26 cellular contexts compared by ENCODE assay signal in the genomic region with DNA sequence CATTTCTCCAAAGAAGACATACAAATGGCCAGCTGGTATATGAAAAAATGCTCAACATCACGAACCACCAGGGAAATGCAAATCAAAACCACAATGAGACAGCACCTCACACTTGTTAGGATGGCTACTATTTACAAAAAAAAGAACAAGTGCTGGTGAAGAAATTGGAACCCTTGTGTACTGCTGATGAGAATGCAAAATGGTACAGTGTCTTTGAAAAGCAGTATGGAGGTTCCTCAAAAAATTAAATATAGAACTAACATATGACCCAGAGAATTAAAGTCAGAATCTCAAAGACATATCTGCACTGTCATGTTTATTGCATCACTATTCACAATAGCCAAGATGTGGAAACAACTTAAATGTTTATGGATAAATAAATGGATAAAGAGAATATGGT. TPM values are rescaled to one million over a fixed set of nuclear protein-coding genes. Genes with fewer than 3 reads are reported as not detected.
DNase-seq lines count a peak whose midpoint lies in the region; ATAC-seq, FAIRE-seq and TF ChIP-seq lines count a peak whose summit lies in the region.
"Had no signal": no experiment of that assay in that cellular context is flagged by ENCODE, and none has a peak within 500 bp of the region (broad histone marks: within the 10 kb centered on the region; RNA-seq: fewer than 3 reads in every experiment).

No MANE protein-coding gene starts in this region.

- no peak for TF ChIP-seq RAD21 in IMR-90 (IDR thresholded peaks at IDR 0.05; ENCODE audit: low read length)

- H3K27ac Mint-ChIP-seq in astrocyte (ENCODE audit: unreplicated experiment), result no peak overlapping the region
- H3K27ac Mint-ChIP-seq: CD4-positive, alpha-beta memory T cell had no signal

- H3K9me3 ChIP-seq in IMR-90 (ENCODE audit: control insufficient read depth, insufficient read depth, low read length) (no peaks in the 10 kb centered on the region), astrocyte (ENCODE audit: insufficient read depth, low read depth, low read length) (no peaks in the 10 kb centered on the region), adrenal gland (replicated peaks in 1 of 3) (no peaks in the 10 kb centered on the region)
- H3K9me3 ChIP-seq: BE2C, HAP-1 had no signal

- no peak overlapping the region for H3K56ac ChIP-seq in IMR-90 (ENCODE audit: extremely low read depth, insufficient read depth, low read length)

- H3K4me3 ChIP-seq in IMR-90 (ENCODE audit: insufficient read depth, low read depth, low read length), result no peak overlapping the region
- no peak overlapping the region for H3K4me3 ChIP-seq in astrocyte (ENCODE audit: insufficient read depth, low read depth, low read length)
- no peak overlapping the region for H3K4me3 ChIP-seq in adrenal gland
- H3K4me3 ChIP-seq: GM23248, HAP-1 had no signal

- H3K4me1 ChIP-seq in IMR-90 (ENCODE audit: control insufficient read depth, insufficient read depth, low read length) (no peaks in the 10 kb centered on the region), astrocyte (ENCODE audit: insufficient read depth, low read length) (no peaks in the 10 kb centered on the region), adrenal gland (replicated peaks in 1 of 2) (no peaks in the 10 kb centered on the region)
- H3K4me1 ChIP-seq: BE2C, HAP-1 had no signal

- no peaks in the 10 kb centered on the region for H3K36me3 Mint-ChIP-seq in astrocyte (ENCODE audit: low read depth, unreplicated experiment)
- H3K36me3 Mint-ChIP-seq: CD4-positive, alpha-beta memory T cell had no signal

- no peak overlapping the region for H3K23ac ChIP-seq in IMR-90 (ENCODE audit: low read depth, low read length)

- H3K4me1 Mint-ChIP-seq in astrocyte (ENCODE audit: low read depth, unreplicated experiment), result no peaks in the 10 kb centered on the region
- H3K4me1 Mint-ChIP-seq: CD4-positive, alpha-beta memory T cell had no signal

- peak; percentile 6 for DNase-seq in NOMO-1 treated with DMSO at 0.1 percent for 48 hours (lab: John Stamatoyannopoulos, UW; ENCODE audit: unreplicated experiment)
- DNase-seq in NOMO-1 treated with dmso at 0.1 percent for 144 hours (lab: John Stamatoyannopoulos, UW; ENCODE audit: unreplicated experiment), result no peak
- no peak for DNase-seq in IMR-90
- DNase-seq in astrocyte (ENCODE audit: low read depth), result no peak
- DNase-seq in RWPE1 (ENCODE audit: low spot score), result no peak
- DNase-seq in adrenal gland, result no peak
- DNase-seq in Kasumi-1 (lab: John Stamatoyannopoulos, UW), result no peak
- DNase-seq: BE2C; CD4-positive, alpha-beta memory T cell; DMS153; GDM1; GM23248; KG1; NCI-H1417; NCI-H187; NCI-H2107; NCI-H510A; Right ventricle myocardium superior; SW 1271; T-helper 2 cell had no signal

- no peak for TF ChIP-seq POLR2A in IMR-90 (IDR thresholded peaks at IDR 0.05; ENCODE audit: low read depth, low read length)
- TF ChIP-seq POLR2A in adrenal gland (IDR thresholded peaks at IDR 0.05), result no peak

- H3K79me1 ChIP-seq in IMR-90 (ENCODE audit: low read depth in 1 of 2, low read length in 2 of 2), result no peaks in the 10 kb centered on the region

- H3K4ac ChIP-seq in IMR-90 (ENCODE audit: low read depth, low read length), result no peak overlapping the region

- POLR2A ChIA-PET in IMR-90 (lab: Charles Lee; ENCODE audit: unreplicated experiment) (no interaction called here), RWPE1 (lab: Yijun Ruan, JAX; ENCODE audit: low non-redundant PET) (no interaction called here)

- no peak for ATAC-seq in IMR-90 (ENCODE audit: low read depth)

- H2BK20ac ChIP-seq in IMR-90 (ENCODE audit: low read depth, low read length), result no peak overlapping the region

- H3K4me2 ChIP-seq in IMR-90 (ENCODE audit: low read depth, low read length), result no peak overlapping the region
- no peak overlapping the region for H3K4me2 ChIP-seq in astrocyte (ENCODE audit: low read length)

- BruUV-seq in IMR-90 (replicated peaks; lab: Mats Ljungman, UMichigan), result no TSS peak

- H2AK9ac ChIP-seq in IMR-90 (replicated peaks; ENCODE audit: low read depth, low read length, poor library complexity), result no peak overlapping the region

- CTCF ChIA-PET in IMR-90 (lab: Yijun Ruan, JAX), result no interaction called here
- CTCF ChIA-PET in RWPE1 (lab: Yijun Ruan, JAX), result no interaction called here

- no peak overlapping the region for H3K9ac ChIP-seq in IMR-90 (ENCODE audit: low read depth, low read length)
- H3K9ac ChIP-seq in astrocyte (ENCODE audit: low read length), result no peak overlapping the region
- H3K9ac ChIP-seq: GM23248 had no signal

- dilution Hi-C loops in IMR-90 (cut with HindIII; ENCODE audit: low sequenced_read_pairs, unreplicated experiment), result no loop called here

- H2BK15ac ChIP-seq in IMR-90 (ENCODE audit: low read depth, low read length), result no peak overlapping the region

- H2AK5ac ChIP-seq in IMR-90 (ENCODE audit: low read depth, low read length), result no peak overlapping the region

- in situ Hi-C loops in IMR-90 (cut with MboI; ENCODE audit: low sequenced_read_pairs), result no loop called here

- no peaks in the 10 kb centered on the region for H3K9me1 ChIP-seq in IMR-90 (ENCODE audit: insufficient read depth, low read length)

- no peak overlapping the region for H2BK5ac ChIP-seq in IMR-90 (ENCODE audit: low read depth, low read length, poor library complexity, severe bottlenecking)

- peak; percentile 86 for FAIRE-seq in astrocyte (lab: Jason Lieb, UNC)
- FAIRE-seq: GM12892, RCC 7860 had no signal

- H3K27ac ChIP-seq in IMR-90 (ENCODE audit: insufficient read depth, low read length) (no peak overlapping the region), astrocyte (ENCODE audit: low read depth, low read length) (no peak overlapping the region), RWPE1 (no peak overlapping the region), adrenal gland (no peak overlapping the region)
- H3K27ac ChIP-seq: GM23248 had no signal

- intact Hi-C loops in IMR-90 (cut with micrococcal nuclease), result no loop called here
- intact Hi-C loops in adrenal gland (cut with DNase I), result no loop called here

- WGBS in IMR-90 (ENCODE audit: extremely low coverage in 2 of 2, insufficient read length in 1 of 2), 2 experiments, result no CpG with 5 or more reads among the region's 1 CpG
- WGBS in adrenal gland, 4 donors, result 29 to 72% (median 62%) methylated on average over 1 of the region's 1 CpG

- H4K91ac ChIP-seq in IMR-90 (ENCODE audit: insufficient read depth, low read depth, low read length), result no peak overlapping the region

- no peak for TF ChIP-seq CTCF in IMR-90 (conservative IDR thresholded peaks at IDR 0.05; ENCODE audit: low read depth, low read length)
- no peak for TF ChIP-seq CTCF in astrocyte (IDR thresholded peaks at IDR 0.05; ENCODE audit: insufficient read depth, low read depth, low read length)
- no peak for TF ChIP-seq CTCF in RWPE1 (conservative IDR thresholded peaks at IDR 0.05; ENCODE audit: low read depth)
- no peak for TF ChIP-seq CTCF in adrenal gland (IDR thresholded peaks at IDR 0.05)

- H3K36me3 ChIP-seq in IMR-90 (ENCODE audit: control insufficient read depth, insufficient read depth, low read length) (no peaks in the 10 kb centered on the region), astrocyte (ENCODE audit: insufficient read depth, low read length) (no peaks in the 10 kb centered on the region), adrenal gland (replicated peaks in 1 of 2) (no peaks in the 10 kb centered on the region)
- H3K36me3 ChIP-seq: BE2C, HAP-1 had no signal

- H3K27me3 ChIP-seq in IMR-90 (ENCODE audit: control insufficient read depth, insufficient read depth, low read length) (peaks cover 8% of the 10 kb centered on the region), astrocyte (ENCODE audit: insufficient read depth, low read length) (no peaks in the 10 kb centered on the region), adrenal gland (peaks cover 12% of the 10 kb centered on the region)
- H3K27me3 ChIP-seq: BE2C had no signal

- H3K14ac ChIP-seq in IMR-90 (replicated peaks; ENCODE audit: low read depth, low read length), result no peak overlapping the region

- H2AFZ ChIP-seq in IMR-90 (replicated peaks; ENCODE audit: low read length, poor library complexity) (no peak overlapping the region), astrocyte (ENCODE audit: low read depth, low read length) (no peak overlapping the region)
- H2AFZ ChIP-seq: GM23248 had no signal

- no peak overlapping the region for H4K8ac ChIP-seq in IMR-90 (ENCODE audit: low read depth in 2 of 2, low read length in 2 of 2)

- no peaks in the 10 kb centered on the region for H3K79me2 ChIP-seq in astrocyte (ENCODE audit: insufficient read depth, low read length)

- peaks cover 9% of the 10 kb centered on the region for H3K9me3 Mint-ChIP-seq in astrocyte (ENCODE audit: unreplicated experiment)
- H3K9me3 Mint-ChIP-seq: CD4-positive, alpha-beta memory T cell had no signal

- no peaks in the 10 kb centered on the region for H4K20me1 ChIP-seq in IMR-90 (ENCODE audit: insufficient read depth, low read length)
- no peaks in the 10 kb centered on the region for H4K20me1 ChIP-seq in astrocyte (ENCODE audit: insufficient read depth, low read length)

- H3K27me3 Mint-ChIP-seq in astrocyte (ENCODE audit: low read depth, unreplicated experiment), result peaks cover 3% of the 10 kb centered on the region

- no peak overlapping the region for H2BK120ac ChIP-seq in IMR-90 (ENCODE audit: low read depth, low read length)

- H3K4me3 Mint-ChIP-seq in astrocyte (ENCODE audit: unreplicated experiment), result no peak overlapping the region
- H3K4me3 Mint-ChIP-seq: CD4-positive, alpha-beta memory T cell had no signal

- H3K18ac ChIP-seq in IMR-90 (ENCODE audit: low read depth, low read length), result no peak overlapping the region

- no peak overlapping the region for H4K5ac ChIP-seq in IMR-90 (ENCODE audit: low read depth, low read length)

TF ChIP-seq in IMR-90, 13 proteins besides CTCF, POLR2A, EP300 and RAD21:
- TF ChIP-seq MAZ (IDR thresholded peaks at IDR 0.05; ENCODE audit: borderline replicate concordance, low read depth, low read length) (no peak), FOS (IDR thresholded peaks at IDR 0.05; ENCODE audit: low read depth, low read length) (no peak), CEBPB (IDR thresholded peaks at IDR 0.05; ENCODE audit: low read depth, low read length) (peak; percentile 18; the same call in 1 of the 2 replicates), SMC3 (IDR thresholded peaks at IDR 0.05; ENCODE audit: low read depth, low read length) (no peak)

RNA-seq across cellular contexts. Expression of gene PAGE4, which starts 20.9 kb away (rescaled TPM):
- total RNA-seq in IMR-90 (2012; rRNA removed) (not detected in 2 replicates), astrocyte (not detected in 2 replicates), adrenal gland (1 to 10 TPM in 2 of 8 donors, under 1 TPM in 1, not detected in 5; 0.83 to 3.9 (median 1.3) TPM)
- polyA plus RNA-seq in IMR-90 (2012; rRNA removed) (not detected in 2 replicates), adrenal gland (1 to 10 TPM; 2.6 to 9.7 (median 5.4) TPM)
- not detected in 2 replicates for polyA plus RNA-seq in IMR-90 (2012; cell fraction: cytosol; rRNA removed)
- polyA plus RNA-seq in IMR-90 (2012; cell fraction: nucleus; rRNA removed; ENCODE audit: low replicate concordance), result not detected in 2 replicates
- total RNA-seq: A172; CD4-positive, alpha-beta memory T cell; Daoy; GM23248; M059J; Right ventricle myocardium superior had no signal
- polyA plus RNA-seq: CD4-positive, alpha-beta memory T cell; GM23248 had no signal

RNA-seq across cellular contexts. Expression of gene USP27X, which starts 29.3 kb away (rescaled TPM):
- total RNA-seq in IMR-90 (2012; rRNA removed), result 3.6 and 6.3 TPM in 2 replicates
- polyA plus RNA-seq in IMR-90 (2012; rRNA removed), result 2.3 and 2.7 TPM in 2 replicates
- polyA plus RNA-seq in IMR-90 (2012; cell fraction: cytosol; rRNA removed), result 1.1 and 1.4 TPM in 2 replicates
- 0.28 and 0.57 TPM in 2 replicates for polyA plus RNA-seq in IMR-90 (2012; cell fraction: nucleus; rRNA removed; ENCODE audit: low replicate concordance)
- 2.7 and 3.1 TPM in 2 replicates for total RNA-seq in astrocyte
- total RNA-seq in adrenal gland, result 1 to 10 TPM; 1.9 to 4.2 (median 3.5) TPM
- polyA plus RNA-seq in adrenal gland, result 1 to 10 TPM; 1.6 to 6.0 (median 2.2) TPM
